18 cellular contexts compared by ENCODE assay signal in genomic region chr4:113478032-113478431, GRCh38.
"Had no signal": no experiment of that assay in that cellular context is flagged by ENCODE, and none has a peak within 500 bp of the region (broad histone marks: within the 10 kb centered on the region; RNA-seq: fewer than 3 reads in every experiment).

No MANE protein-coding gene starts in this region.

- H3K4me1 Mint-ChIP-seq: nephron progenitor cell had no signal

- H3K27me3 Mint-ChIP-seq: activated CD4-positive, alpha-beta T cell treated with anti-CD3 and anti-CD28 coated beads, Interleukin-2, amount 10 ng/mL, durations not matched to agents 7 days and 5 days; brain; type B pancreatic cell had no signal

- H3K27ac ChIP-seq: colonic mucosa, testis had no signal

- DNase-seq: activated CD4-positive, alpha-beta T cell treated with anti-CD3 and anti-CD28 coated beads, Interleukin-2, amount 10 ng/mL, durations not matched to agents 7 days and 5 days; activated CD4-positive, CD25-positive, alpha-beta regulatory T cell; anterior cingulate cortex; central memory CD4-positive, alpha-beta T cell; colonic mucosa; erythroblast; gastrocnemius medialis; heart left ventricle; left ventricle myocardium inferior; nephron progenitor cell; nucleus accumbens; posterior cingulate gyrus; SK-N-SH; stimulated activated CD4-positive, alpha-beta T cell treated with anti-CD3 and anti-CD28 coated beads, Interleukin-2, amount 100 ng/mL, for 24 hours; testis had no signal

- ATAC-seq: gastrocnemius medialis, heart left ventricle had no signal

- H3K4me3 Mint-ChIP-seq: activated CD4-positive, alpha-beta T cell treated with anti-CD3 and anti-CD28 coated beads, Interleukin-2, amount 10 ng/mL, durations not matched to agents 7 days and 5 days; brain; nephron progenitor cell; T-helper 2 cell treated with Interferon-gamma antibody and Interleukin-4, amounts not matched to agents 5 μg/mL and 100 μg/mL, for 36 hours; type B pancreatic cell had no signal

- H3K27ac Mint-ChIP-seq: activated CD4-positive, alpha-beta T cell treated with anti-CD3 and anti-CD28 coated beads, Interleukin-2, amount 10 ng/mL, durations not matched to agents 7 days and 5 days; nephron progenitor cell; T-helper 2 cell treated with Interferon-gamma antibody and Interleukin-4, amounts not matched to agents 5 μg/mL and 100 μg/mL, for 36 hours; type B pancreatic cell had no signal
